In the genomic region with DNA sequence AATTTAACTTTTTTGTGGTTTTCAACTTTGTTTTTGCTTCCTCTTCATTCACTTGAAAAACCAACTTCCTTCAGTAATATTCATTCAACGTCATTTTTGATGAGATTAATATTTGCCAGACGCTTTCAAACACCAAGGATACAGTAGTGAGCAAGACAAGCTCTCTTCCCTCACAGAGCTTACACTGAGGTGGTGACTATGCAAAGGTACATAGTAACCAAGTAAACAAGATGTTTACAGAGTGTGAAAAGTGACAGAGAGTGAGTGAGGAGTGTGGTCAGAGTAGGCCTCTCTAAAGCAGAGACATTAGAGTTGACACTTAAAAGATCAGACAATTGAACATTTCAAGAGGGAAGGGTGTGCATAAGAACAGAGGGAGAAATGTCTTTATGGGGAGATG, we compare ENCODE assay signal across 20 cellular contexts. TPM values are rescaled to one million over a fixed set of nuclear protein-coding genes. Genes with fewer than 3 reads are reported as not detected.
DNase-seq lines count a peak whose midpoint lies in the region; ATAC-seq and TF ChIP-seq lines count a peak whose summit lies in the region.
"Had no signal": no experiment of that assay in that cellular context is flagged by ENCODE, and none has a peak within 500 bp of the region (broad histone marks: within the 10 kb centered on the region; RNA-seq: fewer than 3 reads in every experiment).

No MANE protein-coding gene starts in this region.

- H3K27me3 Mint-ChIP-seq in activated naive CD8-positive, alpha-beta T cell treated with anti-CD3 and anti-CD28 coated beads, Interleukin-2, amount 50 U/mL, for 24 hours = no peaks in the 10 kb centered on the region
- H3K27me3 Mint-ChIP-seq in natural killer cell (ENCODE audit: low read depth in 2 of 2) = no peaks in the 10 kb centered on the region
- H3K27me3 Mint-ChIP-seq: dendritic cell treated with granulocyte-macrophage colony-stimulating factor and Interleukin-4, amounts not matched to agents 40 ng/mL and 50 ng/mL, for 4 days; IgD-negative memory B cell had no signal

- intact Hi-C loops in natural killer cell (cut with micrococcal nuclease) = no loop called here

- TF ChIP-seq CTCF in natural killer cell (IDR thresholded peaks at IDR 0.05) = no peak

- H3K4me3 Mint-ChIP-seq in activated naive CD8-positive, alpha-beta T cell treated with anti-CD3 and anti-CD28 coated beads, Interleukin-2, amount 50 U/mL, for 24 hours = no peak overlapping the region
- H3K4me3 Mint-ChIP-seq in natural killer cell = no peak overlapping the region
- H3K4me3 Mint-ChIP-seq: dendritic cell treated with granulocyte-macrophage colony-stimulating factor and Interleukin-4, amounts not matched to agents 40 ng/mL and 50 ng/mL, for 4 days; IgD-negative memory B cell; mesothelial cell of epicardium had no signal

- no peaks in the 10 kb centered on the region for H3K9me3 Mint-ChIP-seq in activated naive CD8-positive, alpha-beta T cell treated with anti-CD3 and anti-CD28 coated beads, Interleukin-2, amount 50 U/mL, for 24 hours
- H3K9me3 Mint-ChIP-seq in natural killer cell = no peaks in the 10 kb centered on the region
- H3K9me3 Mint-ChIP-seq: dendritic cell treated with granulocyte-macrophage colony-stimulating factor and Interleukin-4, amounts not matched to agents 40 ng/mL and 50 ng/mL, for 4 days; IgD-negative memory B cell; mesothelial cell of epicardium had no signal

- ATAC-seq in HG03280 (IDR thresholded peaks at IDR 0.05; ENCODE audit: unreplicated experiment) (peak; percentile 59), natural killer cell (peak; percentile 95 to 98 (median 97)), GM19463 (IDR thresholded peaks at IDR 0.05; ENCODE audit: unreplicated experiment) (no peak)
- ATAC-seq in activated naive CD8-positive, alpha-beta T cell treated with anti-CD3 and anti-CD28 coated beads, Interleukin-2, amount 50 U/mL, for 24 hours = peak; percentile 66
- ATAC-seq: esophagus mucosa had no signal

- H3K4me1 Mint-ChIP-seq in activated naive CD8-positive, alpha-beta T cell treated with anti-CD3 and anti-CD28 coated beads, Interleukin-2, amount 50 U/mL, for 24 hours = peaks cover 10% of the 10 kb centered on the region
- peaks cover 7 to 19% of the 10 kb centered on the region in 2 donors for H3K4me1 Mint-ChIP-seq in natural killer cell

- peak; percentile 15 for DNase-seq in NCI-H510A treated with DMSO at 0.1 percent for 48 hours (lab: John Stamatoyannopoulos, UW)
- no peak for DNase-seq in NCI-H510A (lab: John Stamatoyannopoulos, UW)
- no peak for DNase-seq in activated naive CD8-positive, alpha-beta T cell treated with anti-CD3 and anti-CD28 coated beads, Interleukin-2, amount 50 U/mL, for 24 hours
- DNase-seq in natural killer cell = no peak
- DNase-seq in AG20443 (ENCODE audit: low spot score) = no peak
- DNase-seq in hypothalamus (lab: John Stamatoyannopoulos, UW) = no peak
- DNase-seq: 8988T; activated CD4-positive, alpha-beta T cell treated with anti-CD3 and anti-CD28 coated beads for 48 hours; Caco-2; H7; NCI-H1092 treated with DMSO at 0.1 percent for 48 hours; occipital lobe; stimulated activated CD4-positive, alpha-beta T cell treated with anti-CD3 and anti-CD28 coated beads, Interleukin-4, amount 100 ng/mL, for 4 hours; trophoblast cell had no signal

- H3K27ac Mint-ChIP-seq in activated naive CD8-positive, alpha-beta T cell treated with anti-CD3 and anti-CD28 coated beads, Interleukin-2, amount 50 U/mL, for 24 hours = no peak overlapping the region
- peak overlapping the region; percentile 80 to 86 for H3K27ac Mint-ChIP-seq in natural killer cell
- H3K27ac Mint-ChIP-seq: dendritic cell treated with granulocyte-macrophage colony-stimulating factor and Interleukin-4, amounts not matched to agents 40 ng/mL and 50 ng/mL, for 4 days; IgD-negative memory B cell; mesothelial cell of epicardium had no signal

- peaks cover 5% of the 10 kb centered on the region for H3K36me3 Mint-ChIP-seq in activated naive CD8-positive, alpha-beta T cell treated with anti-CD3 and anti-CD28 coated beads, Interleukin-2, amount 50 U/mL, for 24 hours (ENCODE audit: low read depth)
- H3K36me3 Mint-ChIP-seq in natural killer cell = no peaks in the 10 kb centered on the region

RNA-seq across cellular contexts. Expression of gene CRIPT, which starts 17.9 kb away (rescaled TPM):
- 10 to 100 TPM; 27.3 to 34.3 (median 30.3) TPM for total RNA-seq in natural killer cell

RNA-seq across cellular contexts. Expression of gene PIGF, which starts 18.1 kb away (rescaled TPM):
- total RNA-seq in natural killer cell = 10 to 100 TPM; 12.3 to 25.4 (median 16.0) TPM
